ENCODE assay signal across 2 cellular contexts in genomic region chr6:73803562-73804221, GRCh38.
TF ChIP-seq lines count a peak whose summit lies in the region.

No MANE protein-coding gene starts in this region.

TF ChIP-seq in HCT116, 20 proteins besides CTCF, POLR2A, EP300 and RAD21 (continued from another document):
- no peak for TF ChIP-seq REST (IDR thresholded peaks at IDR 0.05; ENCODE audit: low read depth)

TF ChIP-seq in SK-N-SH, 30 proteins besides CTCF, POLR2A, EP300 and RAD21 (continued from another document):
- peak; percentile 65; the same call in 1 of the 2 replicates for TF ChIP-seq POLR2AphosphoS5 (IDR thresholded peaks at IDR 0.05; ENCODE audit: low read depth, low read length)
- TF ChIP-seq TEAD4 (IDR thresholded peaks at IDR 0.05; ENCODE audit: borderline replicate concordance, insufficient read depth) = peak; percentile 61
- no peak for TF ChIP-seq REST (IDR thresholded peaks at IDR 0.05; ENCODE audit: low read depth, low read length)
- peak; percentile 43 for TF ChIP-seq NFIC (IDR thresholded peaks at IDR 0.05; ENCODE audit: borderline replicate concordance)
- no peak for TF ChIP-seq MXI1 (IDR thresholded peaks at IDR 0.05; ENCODE audit: low read depth, low read length)
- TF ChIP-seq EZH2phosphoT487 (IDR thresholded peaks at IDR 0.05; ENCODE audit: borderline replicate concordance, low read depth) = no peak
- TF ChIP-seq FOXJ3 (CRISPR knock-in tag; IDR thresholded peaks at IDR 0.05) = no peak
